ENCODE assay signal across 9 cellular contexts in genomic region chr1:3747903-3748302, GRCh38. TPM values are rescaled to one million over a fixed set of nuclear protein-coding genes. Genes with fewer than 3 reads are reported as not detected.
DNase-seq lines count a peak whose midpoint lies in the region; ATAC-seq, FAIRE-seq and TF ChIP-seq lines count a peak whose summit lies in the region.
"Had no signal": no experiment of that assay in that cellular context is flagged by ENCODE, and none has a peak within 500 bp of the region (broad histone marks: within the 10 kb centered on the region; RNA-seq: fewer than 3 reads in every experiment).

No MANE protein-coding gene starts in this region.

- no peaks in the 10 kb centered on the region for H3K4me1 Mint-ChIP-seq in astrocyte (ENCODE audit: low read depth, unreplicated experiment)

- DNase-seq in HepG2 (ENCODE audit: low spot score) (no peak), right lobe of liver (no peak), astrocyte (ENCODE audit: low read depth) (no peak), DMS114 treated with DMSO at 0.1 percent for 48 hours (lab: John Stamatoyannopoulos, UW; ENCODE audit: unreplicated experiment) (no peak), lower leg skin (ENCODE audit: low spot score in 2 of 2) (no peak), iPS-NIHi11 (ENCODE audit: low spot score) (no peak)

- H3K36me3 ChIP-seq in HepG2 (replicated peaks in 1 of 2; ENCODE audit: control insufficient read depth in 1 of 2, insufficient read depth in 2 of 2, low read length in 2 of 2) (peaks cover 0 to 3% of the 10 kb centered on the region in 2 experiments; a peak in 3 of 5 replicates), right lobe of liver (no peaks in the 10 kb centered on the region), astrocyte (ENCODE audit: insufficient read depth, low read length) (no peaks in the 10 kb centered on the region), muscle layer of colon (ENCODE audit: insufficient read depth, low read length) (no peaks in the 10 kb centered on the region)

- H3K4me3 ChIP-seq in HepG2 (replicated peaks in 1 of 3; ENCODE audit: insufficient read depth in 1 of 3, low read depth in 2 of 3, low read length in 3 of 3) (peak overlapping the region in 1 of 3 experiments; percentile 84; a peak in 1 of 6 replicates), right lobe of liver (peak overlapping the region in 1 of 3 donors; percentile 90), astrocyte (ENCODE audit: insufficient read depth, low read depth, low read length) (no peak overlapping the region), muscle layer of colon (ENCODE audit: low read depth in 1 of 2, low read length in 2 of 2) (peak overlapping the region; percentile 71 to 83), lower leg skin (ENCODE audit: low read depth, poor library complexity, severe bottlenecking) (no peak overlapping the region)

- H3K27ac Mint-ChIP-seq in astrocyte (ENCODE audit: unreplicated experiment) = peak overlapping the region; percentile 34

- peaks cover 6% of the 10 kb centered on the region for H3K79me2 ChIP-seq in HepG2 (ENCODE audit: insufficient read depth, low read length)
- peaks cover 3% of the 10 kb centered on the region for H3K79me2 ChIP-seq in astrocyte (ENCODE audit: insufficient read depth, low read length)

- no peak for TF ChIP-seq RAD21 in HepG2 (CRISPR knock-in tag; IDR thresholded peaks at IDR 0.05)

- H3K9ac ChIP-seq in HepG2 (ENCODE audit: insufficient read depth, low read depth, low read length) = no peak overlapping the region
- H3K9ac ChIP-seq in astrocyte (ENCODE audit: low read length) = no peak overlapping the region
- no peak overlapping the region for H3K9ac ChIP-seq in muscle layer of colon (ENCODE audit: low read length)

- WGBS in HepG2 (ENCODE audit: low lambda C conversion rate) = 53% methylated on average over 13 of the region's 13 CpGs
- 71% methylated on average over 8 of the region's 13 CpGs for WGBS in right lobe of liver (ENCODE audit: insufficient coverage, low coverage, low lambda C conversion rate, missing lambda C conversion rate)
- WGBS in lower leg skin, 2 donors = 70 to 72% methylated on average over 13 of the region's 13 CpGs

- POLR2A ChIA-PET in HepG2 (lab: Yijun Ruan, JAX) = interaction anchor here (0.6 kb wide), 1 partner anchor 8 kb away, joined by 3 read pairs; no protein-coding TSS in a partner anchor

- H3K36me3 Mint-ChIP-seq in astrocyte (ENCODE audit: low read depth, unreplicated experiment) = peaks cover 2% of the 10 kb centered on the region

- H3K27ac ChIP-seq in HepG2 (ENCODE audit: extremely low read length, insufficient read depth, low read length) (no peak overlapping the region), right lobe of liver (no peak overlapping the region), astrocyte (ENCODE audit: low read depth, low read length) (no peak overlapping the region), muscle layer of colon (ENCODE audit: low read depth, low read length) (no peak overlapping the region)

- in situ Hi-C loops in HepG2 (cut with HindIII; ENCODE audit: extremely low pct_ligation_motif_present, low pct_unique_long_range_greater_than_20kb) = no loop called here

- intact Hi-C loops in HepG2 (cut with micrococcal nuclease; ENCODE audit: unreplicated experiment) = no loop called here
- intact Hi-C loops in right lobe of liver (cut with DNase I) = no loop called here
- intact Hi-C loops in lower leg skin (cut with DNase I; ENCODE audit: low total_unique reads) = no loop called here

- no TSS peak for BruUV-seq in HepG2 (replicated peaks; lab: Mats Ljungman, UMichigan)

- H3K27me3 ChIP-seq in HepG2 (ENCODE audit: control insufficient read depth in 1 of 2, insufficient read depth in 2 of 2, low read length in 2 of 2) (peaks cover 6 to 20% of the 10 kb centered on the region in 2 experiments; a peak in 4 of 5 replicates), right lobe of liver (no peaks in the 10 kb centered on the region), astrocyte (ENCODE audit: insufficient read depth, low read length) (peaks cover 11% of the 10 kb centered on the region), muscle layer of colon (ENCODE audit: control insufficient read depth in 1 of 2, insufficient read depth in 2 of 2, low read length in 2 of 2) (no peaks in the 10 kb centered on the region)

- FAIRE-seq in HepG2 (lab: Jason Lieb, UNC) (no peak), astrocyte (lab: Jason Lieb, UNC) (no peak)

- H3K27me3 Mint-ChIP-seq in astrocyte (ENCODE audit: low read depth, unreplicated experiment) = peaks cover 12% of the 10 kb centered on the region

- ATAC-seq in HepG2 = no peak
- no peak for ATAC-seq in right lobe of liver
- no peak for ATAC-seq in activated CD4-positive, CD25-positive, alpha-beta regulatory T cell treated with anti-CD3 and anti-CD28 coated beads, Interleukin-2, amount 50 U/mL, for 24 hours

- H2AFZ ChIP-seq in HepG2 (ENCODE audit: low read length) = no peak overlapping the region
- peak overlapping the region; percentile 75 for H2AFZ ChIP-seq in astrocyte (ENCODE audit: low read depth, low read length)

- H3K9me3 ChIP-seq in HepG2 (ENCODE audit: low read length) (no peaks in the 10 kb centered on the region), right lobe of liver (no peaks in the 10 kb centered on the region), astrocyte (ENCODE audit: insufficient read depth, low read depth, low read length) (no peaks in the 10 kb centered on the region), muscle layer of colon (ENCODE audit: low read length) (no peaks in the 10 kb centered on the region)

- TF ChIP-seq CTCF in HepG2 (CRISPR knock-in tag; IDR thresholded peaks at IDR 0.05) (no peak), right lobe of liver (IDR thresholded peaks at IDR 0.05) (no peak), astrocyte (IDR thresholded peaks at IDR 0.05; ENCODE audit: insufficient read depth, low read depth, low read length) (no peak), lower leg skin (IDR thresholded peaks at IDR 0.05) (no peak)

- peak overlapping the region; percentile 81 for H3K4me3 Mint-ChIP-seq in astrocyte (ENCODE audit: unreplicated experiment)

- CTCF ChIA-PET in HepG2 (lab: Yijun Ruan, JAX; ENCODE audit: low intra/inter-chr PET ratio, low total read pairs) = no interaction called here

- H3K9me3 Mint-ChIP-seq in astrocyte (ENCODE audit: unreplicated experiment) = no peaks in the 10 kb centered on the region

- no peaks in the 10 kb centered on the region for H4K20me1 ChIP-seq in HepG2 (ENCODE audit: insufficient read depth, low read length)
- H4K20me1 ChIP-seq in astrocyte (ENCODE audit: insufficient read depth, low read length) = peaks cover 19% of the 10 kb centered on the region

- H3K4me2 ChIP-seq in HepG2 (ENCODE audit: low read depth, low read length) (peak overlapping the region; percentile 85), astrocyte (ENCODE audit: low read length) (peak overlapping the region; percentile 87)

- TF ChIP-seq EP300 in HepG2 (IDR thresholded peaks at IDR 0.05; ENCODE audit: low read depth in 2 of 2, low read length in 2 of 2) (no peak), HepG2 (CRISPR knock-in tag; IDR thresholded peaks at IDR 0.05; ENCODE audit: borderline replicate concordance) (no peak)

- no peak for TF ChIP-seq POLR2A in HepG2 (IDR thresholded peaks at IDR 0.05; ENCODE audit: insufficient read depth in 1 of 2, low read depth in 2 of 2, low read length in 2 of 2)
- TF ChIP-seq POLR2A in right lobe of liver (IDR thresholded peaks at IDR 0.05) = no peak
- TF ChIP-seq POLR2A in lower leg skin (IDR thresholded peaks at IDR 0.05) = no peak

- H3K4me1 ChIP-seq in HepG2 (ENCODE audit: insufficient read depth, low read length) (peaks cover 31% of the 10 kb centered on the region), right lobe of liver (peaks cover 0 to 17% (median 0%) of the 10 kb centered on the region in 4 donors), astrocyte (ENCODE audit: insufficient read depth, low read length) (peaks cover 3% of the 10 kb centered on the region), muscle layer of colon (ENCODE audit: insufficient read depth, low read length) (peaks cover 22% of the 10 kb centered on the region)

RNA-seq across cellular contexts. Expression of gene CCDC27, which starts 4.3 kb away (rescaled TPM):
- total RNA-seq in HepG2 (2016; rRNA removed; fragmentation: Illumina TruSeq; extraction: Trizol) (not detected in 2 replicates), right lobe of liver (not detected), astrocyte (not detected in 2 replicates), lower leg skin (not detected)
- total RNA-seq in HepG2 (2016; cell fraction: cytosol; rRNA removed; fragmentation: Illumina TruSeq; extraction: Trizol; ENCODE audit: low read depth) = not detected in 2 replicates
- not detected in 2 replicates for total RNA-seq in HepG2 (2016; cell fraction: insoluble cytoplasmic fraction; rRNA removed; fragmentation: Illumina TruSeq; extraction: Trizol)
- total RNA-seq in HepG2 (2016; cell fraction: membrane; rRNA removed; fragmentation: Illumina TruSeq; extraction: Trizol) = not detected in 2 replicates
- total RNA-seq in HepG2 (2016; cell fraction: nucleus; rRNA removed; fragmentation: Illumina TruSeq; extraction: Trizol) = not detected in 2 replicates
- not detected in 2 replicates for polyA plus RNA-seq in HepG2 (2011; rRNA removed)
- not detected in 2 replicates for polyA plus RNA-seq in HepG2 (2011; cell fraction: cytosol; rRNA removed)
- not detected in 2 replicates for polyA plus RNA-seq in HepG2 (2011; cell fraction: nucleus; rRNA removed)
- polyA plus RNA-seq in HepG2 (2012) = 0.23 TPM in 1 of 2 replicates, not detected in the other
- polyA plus RNA-seq in HepG2 (2016; cell fraction: cytosol; fragmentation: Illumina TruSeq; extraction: Trizol; ENCODE audit: low read depth) = not detected in 2 replicates
- not detected in 2 replicates for polyA plus RNA-seq in HepG2 (2016; cell fraction: insoluble cytoplasmic fraction; fragmentation: Illumina TruSeq; extraction: Trizol; ENCODE audit: low read depth)
- polyA plus RNA-seq in HepG2 (2016; cell fraction: membrane; fragmentation: Illumina TruSeq; extraction: Trizol; ENCODE audit: low read depth) = not detected in 2 replicates
- polyA plus RNA-seq in HepG2 (2016; cell fraction: nucleus; fragmentation: Illumina TruSeq; extraction: Trizol; ENCODE audit: insufficient read depth, low read depth) = not detected in 2 replicates
- not detected in 2 replicates for polyA minus RNA-seq in HepG2 (2011; rRNA and poly(A)+ RNA removed; ENCODE audit: low replicate concordance)
- not detected in 2 replicates for polyA minus RNA-seq in HepG2 (2011; cell fraction: cytosol; rRNA and poly(A)+ RNA removed)
- polyA minus RNA-seq in HepG2 (2011; cell fraction: nucleus; rRNA and poly(A)+ RNA removed) = not detected in 2 replicates
- total RNA-seq: mucosa of gallbladder had no signal

RNA-seq across cellular contexts. Expression of gene SMIM1, which starts 24.6 kb away (rescaled TPM):
- total RNA-seq in HepG2 (2016; rRNA removed; fragmentation: Illumina TruSeq; extraction: Trizol) (55.8 and 56.3 TPM in 2 replicates), right lobe of liver (1 to 10 TPM; 2.6 to 8.7 (median 4.6) TPM), astrocyte (6.4 and 6.6 TPM in 2 replicates), lower leg skin (1 to 10 TPM; 1.6 to 8.7 (median 3.6) TPM)
- 360 and 516 TPM in 2 replicates for total RNA-seq in HepG2 (2016; cell fraction: cytosol; rRNA removed; fragmentation: Illumina TruSeq; extraction: Trizol; ENCODE audit: low read depth)
- 54.3 and 58.0 TPM in 2 replicates for total RNA-seq in HepG2 (2016; cell fraction: insoluble cytoplasmic fraction; rRNA removed; fragmentation: Illumina TruSeq; extraction: Trizol)
- total RNA-seq in HepG2 (2016; cell fraction: membrane; rRNA removed; fragmentation: Illumina TruSeq; extraction: Trizol) = 94.8 and 147 TPM in 2 replicates
- total RNA-seq in HepG2 (2016; cell fraction: nucleus; rRNA removed; fragmentation: Illumina TruSeq; extraction: Trizol) = 35.3 and 45.5 TPM in 2 replicates
- 12.4 and 22.2 TPM in 2 replicates for polyA plus RNA-seq in HepG2 (2011; rRNA removed)
- polyA plus RNA-seq in HepG2 (2011; cell fraction: cytosol; rRNA removed) = 15.0 and 35.9 TPM in 2 replicates
- 20.1 and 21.5 TPM in 2 replicates for polyA plus RNA-seq in HepG2 (2011; cell fraction: nucleus; rRNA removed)
- polyA plus RNA-seq in HepG2 (2012) = 18.7 and 18.9 TPM in 2 replicates
- polyA plus RNA-seq in HepG2 (2016; cell fraction: cytosol; fragmentation: Illumina TruSeq; extraction: Trizol; ENCODE audit: low read depth) = 172 and 230 TPM in 2 replicates
- 45.5 and 47.9 TPM in 2 replicates for polyA plus RNA-seq in HepG2 (2016; cell fraction: insoluble cytoplasmic fraction; fragmentation: Illumina TruSeq; extraction: Trizol; ENCODE audit: low read depth)
- 82.1 and 104 TPM in 2 replicates for polyA plus RNA-seq in HepG2 (2016; cell fraction: membrane; fragmentation: Illumina TruSeq; extraction: Trizol; ENCODE audit: low read depth)
- polyA plus RNA-seq in HepG2 (2016; cell fraction: nucleus; fragmentation: Illumina TruSeq; extraction: Trizol; ENCODE audit: insufficient read depth, low read depth) = 32.0 and 32.8 TPM in 2 replicates
- polyA minus RNA-seq in HepG2 (2011; rRNA and poly(A)+ RNA removed; ENCODE audit: low replicate concordance) = 29.5 TPM in 1 of 2 replicates, not detected in the other
- 18.6 and 19.1 TPM in 2 replicates for polyA minus RNA-seq in HepG2 (2011; cell fraction: cytosol; rRNA and poly(A)+ RNA removed)
- polyA minus RNA-seq in HepG2 (2011; cell fraction: nucleus; rRNA and poly(A)+ RNA removed) = 17.1 and 18.4 TPM in 2 replicates

RNA-seq across cellular contexts. Expression of gene LRRC47, which starts 48.4 kb away (rescaled TPM):
- total RNA-seq in HepG2 (2016; rRNA removed; fragmentation: Illumina TruSeq; extraction: Trizol) = 52.4 and 52.5 TPM in 2 replicates
- 6.5 and 7.6 TPM in 2 replicates for total RNA-seq in HepG2 (2016; cell fraction: cytosol; rRNA removed; fragmentation: Illumina TruSeq; extraction: Trizol; ENCODE audit: low read depth)
- 47.8 and 53.6 TPM in 2 replicates for total RNA-seq in HepG2 (2016; cell fraction: insoluble cytoplasmic fraction; rRNA removed; fragmentation: Illumina TruSeq; extraction: Trizol)
- 11.1 and 12.6 TPM in 2 replicates for total RNA-seq in HepG2 (2016; cell fraction: membrane; rRNA removed; fragmentation: Illumina TruSeq; extraction: Trizol)
- 22.3 and 30.2 TPM in 2 replicates for total RNA-seq in HepG2 (2016; cell fraction: nucleus; rRNA removed; fragmentation: Illumina TruSeq; extraction: Trizol)
- polyA plus RNA-seq in HepG2 (2011; rRNA removed) = 18.3 and 20.2 TPM in 2 replicates
- polyA plus RNA-seq in HepG2 (2011; cell fraction: cytosol; rRNA removed) = 11.1 and 11.8 TPM in 2 replicates
- polyA plus RNA-seq in HepG2 (2011; cell fraction: nucleus; rRNA removed) = 22.8 and 33.3 TPM in 2 replicates
- polyA plus RNA-seq in HepG2 (2012) = 19.1 and 36.0 TPM in 2 replicates
- 3.5 and 3.9 TPM in 2 replicates for polyA plus RNA-seq in HepG2 (2016; cell fraction: cytosol; fragmentation: Illumina TruSeq; extraction: Trizol; ENCODE audit: low read depth)
- polyA plus RNA-seq in HepG2 (2016; cell fraction: insoluble cytoplasmic fraction; fragmentation: Illumina TruSeq; extraction: Trizol; ENCODE audit: low read depth) = 46.2 and 54.8 TPM in 2 replicates
- 9.2 and 9.3 TPM in 2 replicates for polyA plus RNA-seq in HepG2 (2016; cell fraction: membrane; fragmentation: Illumina TruSeq; extraction: Trizol; ENCODE audit: low read depth)
- 63.9 and 68.5 TPM in 2 replicates for polyA plus RNA-seq in HepG2 (2016; cell fraction: nucleus; fragmentation: Illumina TruSeq; extraction: Trizol; ENCODE audit: insufficient read depth, low read depth)
- polyA minus RNA-seq in HepG2 (2011; rRNA and poly(A)+ RNA removed; ENCODE audit: low replicate concordance) = 12.3 and 17.4 TPM in 2 replicates
- polyA minus RNA-seq in HepG2 (2011; cell fraction: cytosol; rRNA and poly(A)+ RNA removed) = 12.0 and 18.0 TPM in 2 replicates
- 10.1 and 11.3 TPM in 2 replicates for polyA minus RNA-seq in HepG2 (2011; cell fraction: nucleus; rRNA and poly(A)+ RNA removed)
- 10 to 100 TPM; 22.7 to 32.2 (median 25.8) TPM for total RNA-seq in right lobe of liver
- 48.7 and 51.5 TPM in 2 replicates for total RNA-seq in astrocyte
- 10 to 100 TPM; 43.6 to 55.3 (median 49.7) TPM for total RNA-seq in lower leg skin

Comparison
In these comparisons a context has a peak if more than half of its experiments do, and no peak if none do; other contexts are left out.
1. H3K4me3 ChIP-seq: peak in muscle layer of colon (2 of 2); none in astrocyte (single experiment) and lower leg skin (single experiment).